Comparison of ENCODE assay signal across 8 cellular contexts in genomic region chr2:185806783-185807182, GRCh38.
"Had no signal": no experiment of that assay in that cellular context is flagged by ENCODE, and none has a peak within 500 bp of the region (broad histone marks: within the 10 kb centered on the region; RNA-seq: fewer than 3 reads in every experiment).

No MANE protein-coding gene starts in this region.

- H2AFZ ChIP-seq: GM23338 had no signal

- FAIRE-seq: H1, H54, HTR-8/SVneo had no signal

- DNase-seq: H9, Karpas-422, KBM-7 had no signal

- H3K4me2 ChIP-seq: GM23338, KMS-11 had no signal

- H3K27ac ChIP-seq: KMS-11 had no signal

- H3K9ac ChIP-seq: KMS-11 had no signal

- ATAC-seq: GM23338 had no signal

- H3K4me3 ChIP-seq: GM23338 had no signal
